1 cellular context compared by ENCODE assay signal in the genomic region with DNA sequence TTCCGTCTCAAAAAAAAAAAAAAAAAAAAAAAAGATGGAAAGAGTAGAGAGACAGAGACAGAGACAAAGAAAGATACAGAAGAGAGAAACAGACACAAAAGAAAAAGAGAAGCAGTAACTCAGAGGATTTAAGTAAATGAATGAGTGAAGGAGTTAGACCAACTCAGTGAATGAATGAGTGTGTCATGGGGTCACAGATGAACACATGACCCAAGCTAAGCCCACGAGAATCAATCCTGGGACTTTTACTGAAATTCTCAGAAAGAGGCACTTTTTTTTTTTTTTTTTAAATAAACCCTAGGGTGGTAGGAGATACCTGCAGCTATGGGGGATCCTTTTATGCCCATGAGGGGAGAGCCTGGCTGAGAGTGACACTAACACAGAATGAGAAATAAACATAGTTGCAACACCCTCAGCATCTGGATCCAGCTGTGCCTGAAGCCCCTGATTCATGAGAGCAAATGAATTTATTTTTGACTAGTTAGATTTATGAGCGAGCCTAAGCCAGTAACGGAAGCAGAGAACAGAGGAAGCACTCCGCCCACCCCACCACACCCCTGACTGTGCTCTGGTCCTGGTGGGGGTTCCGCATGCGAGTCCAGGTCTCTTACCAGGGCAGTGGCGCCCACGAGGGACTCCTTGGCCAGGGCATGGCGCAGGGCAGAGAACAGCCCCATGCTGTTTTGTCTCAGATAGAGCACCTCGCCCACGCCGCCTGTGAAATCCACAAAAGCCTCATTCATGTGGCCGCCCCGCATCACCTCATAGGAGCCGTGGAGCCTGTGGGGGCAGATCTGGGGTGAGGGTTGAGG.
TF ChIP-seq lines count a peak whose summit lies in the region.

No MANE protein-coding gene starts in this region.

TF ChIP-seq in HEK293, 187 proteins besides CTCF, POLR2A, EP300 and RAD21 (continued from another document):
- peak; percentile 32; the same call in 1 of the 2 replicates for TF ChIP-seq KLF1 (tag by site-specific recombination; IDR thresholded peaks at IDR 0.05)
- peak; percentile 79 for TF ChIP-seq EGR2 (tag by site-specific recombination; IDR thresholded peaks at IDR 0.05; ENCODE audit: low read depth)
- peak; percentile 10; the same call in 1 of the 2 replicates for TF ChIP-seq KLF9 (tag by site-specific recombination; IDR thresholded peaks at IDR 0.05; ENCODE audit: low read depth)
- peak; percentile 64 for TF ChIP-seq ZFHX2 (tag by site-specific recombination; conservative IDR thresholded peaks at IDR 0.05)
- TF ChIP-seq PRDM10 (tag by site-specific recombination; IDR thresholded peaks at IDR 0.05) = no peak
- TF ChIP-seq, protein P1, sequence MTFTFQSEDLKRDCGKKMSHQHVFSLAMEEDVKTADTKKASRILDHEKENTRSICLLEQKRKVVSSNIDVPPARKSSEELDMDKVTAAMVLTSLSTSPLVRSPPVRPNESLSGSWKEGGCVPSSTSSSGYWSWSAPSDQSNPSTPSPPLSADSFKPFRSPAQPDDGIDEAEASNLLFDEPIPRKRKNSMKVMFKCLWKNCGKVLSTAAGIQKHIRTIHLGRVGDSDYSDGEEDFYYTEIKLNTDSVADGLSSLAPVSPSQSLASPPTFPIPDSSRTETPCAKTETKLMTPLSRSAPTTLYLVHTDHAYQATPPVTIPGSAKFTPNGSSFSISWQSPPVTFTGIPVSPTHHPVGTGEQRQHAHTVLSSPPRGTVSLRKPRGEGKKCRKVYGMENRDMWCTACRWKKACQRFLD (tag by site-specific recombination; IDR thresholded peaks at IDR 0.05) = no peak
- TF ChIP-seq ZNF311 (tag by site-specific recombination; IDR thresholded peaks at IDR 0.05; ENCODE audit: borderline replicate concordance) = no peak
- peak; percentile 18; the same call in 1 of the 2 replicates for TF ChIP-seq KLF8 (tag by site-specific recombination; IDR thresholded peaks at IDR 0.05)
- TF ChIP-seq ZIC2 (tag by site-specific recombination; IDR thresholded peaks at IDR 0.05) = peak; percentile 12; the same call in 1 of the 2 replicates
- TF ChIP-seq ZNF10 (tag by site-specific recombination; IDR thresholded peaks at IDR 0.05) = no peak
